In the genomic region with DNA sequence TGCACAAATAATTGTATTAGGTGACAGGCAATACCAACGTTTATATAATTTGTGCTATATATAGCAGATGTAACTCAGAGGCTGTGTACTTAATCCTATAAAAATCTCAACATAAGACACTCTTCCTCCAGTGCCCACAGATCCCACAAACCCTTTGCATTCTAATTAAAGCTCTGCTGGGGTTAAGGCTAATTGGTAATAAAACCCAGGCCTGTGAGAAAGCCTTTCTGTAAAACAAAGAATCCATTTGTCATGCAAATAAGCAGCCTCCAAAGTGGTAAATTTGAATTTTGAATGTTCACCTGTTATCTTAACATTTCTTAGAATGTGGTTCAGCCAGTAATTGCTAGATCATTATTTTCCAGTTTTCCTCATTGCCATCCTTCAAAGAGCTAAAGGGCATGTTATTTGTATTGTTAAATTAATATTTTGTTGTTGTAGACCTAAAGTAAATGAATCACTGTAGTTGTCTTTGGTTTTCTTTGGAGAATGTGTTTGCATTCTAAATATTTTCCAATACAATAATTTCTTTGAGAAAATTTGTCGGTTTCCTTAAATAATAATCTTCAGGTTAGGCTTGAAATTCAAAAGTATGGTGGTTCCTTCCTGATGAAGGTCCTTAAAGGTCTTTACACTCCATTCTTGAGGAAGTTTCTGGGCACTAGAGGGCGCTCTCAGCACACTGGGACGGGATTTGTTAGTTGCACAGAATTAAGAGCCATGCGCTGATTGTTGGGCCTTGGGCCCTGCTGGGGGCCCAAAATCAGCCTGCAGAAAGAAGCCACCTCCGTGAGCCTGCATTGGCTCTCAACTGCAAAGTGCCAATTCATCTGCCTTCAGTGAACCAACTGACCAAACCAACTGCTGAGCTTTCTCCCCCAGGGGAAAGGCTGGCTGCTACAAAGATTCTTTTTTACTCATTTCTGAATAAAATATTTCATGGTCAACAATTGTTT, we compare ENCODE assay signal across 8 cellular contexts.
DNase-seq lines count a peak whose midpoint lies in the region; ATAC-seq and TF ChIP-seq lines count a peak whose summit lies in the region.

No MANE protein-coding gene starts in this region.

- DNase-seq in GM10266 (ENCODE audit: extremely low spot score) = peak; percentile 55
- peak; percentile 66 for DNase-seq in NCI-H446 treated with DMSO at 0.1 percent for 48 hours (lab: John Stamatoyannopoulos, UW)
- peak; percentile 82 for DNase-seq in activated CD4-positive, CD25-positive, alpha-beta regulatory T cell treated with anti-CD3 and anti-CD28 coated beads, Interleukin-2, amount 50 U/mL, for 16 hours (ENCODE audit: low read depth, low spot score)
- peak; percentile 94 for DNase-seq in cerebellar cortex (ENCODE audit: low spot score)
- DNase-seq in stimulated activated CD4-positive, alpha-beta T cell treated with anti-CD3 and anti-CD28 coated beads, Interleukin-1b, Interleukin-23, amount 100 ng/mL, for 24 hours (ENCODE audit: low read depth in 4 of 4, low spot score in 1 of 4) = peak; percentile 77 to 92 (median 88)

- H3K27me3 ChIP-seq in layer of hippocampus (ENCODE audit: control insufficient read depth, insufficient read depth, low read length) = no peaks in the 10 kb centered on the region

- peak overlapping the region; percentile 13 for H3K27ac ChIP-seq in layer of hippocampus (ENCODE audit: low read depth, low read length)

- peak; percentile 84 for TF ChIP-seq CTCF in GM10266 (IDR thresholded peaks at IDR 0.05; ENCODE audit: control insufficient read depth, insufficient read depth, low read depth, missing control alignments)

- ATAC-seq in HG03378 (IDR thresholded peaks at IDR 0.05; ENCODE audit: unreplicated experiment) (peak; percentile 70), HG03139 (IDR thresholded peaks at IDR 0.05; ENCODE audit: unreplicated experiment) (no peak)
